ENCODE assay signal across 26 cellular contexts in genomic region chr5:174362514-174362913, GRCh38.
"Had no signal": no experiment of that assay in that cellular context is flagged by ENCODE, and none has a peak within 500 bp of the region (broad histone marks: within the 10 kb centered on the region; RNA-seq: fewer than 3 reads in every experiment).

No MANE protein-coding gene starts in this region.

- H3K4me1 ChIP-seq: esophagus squamous epithelium, gastrocnemius medialis, heart right ventricle, left lung, lower lobe of right lung had no signal

- H3K36me3 ChIP-seq: esophagus squamous epithelium, gastrocnemius medialis, heart right ventricle, left lung, lower lobe of right lung had no signal

- ATAC-seq: effector memory CD8-positive, alpha-beta T cell; esophagus mucosa; gastrocnemius medialis; heart right ventricle; left cardiac atrium; left lung; left ventricle myocardium superior; lower lobe of right lung; mucosa of descending colon; naive thymus-derived CD8-positive, alpha-beta T cell had no signal

- H3K27me3 ChIP-seq: gastrocnemius medialis, left lung had no signal

- H3K4me3 ChIP-seq: esophagus squamous epithelium, gastrocnemius medialis, heart right ventricle, left lung, lower lobe of right lung, mucosa of descending colon had no signal

- H3K27ac ChIP-seq: epithelial cell of prostate, esophagus squamous epithelium, gastrocnemius medialis, heart right ventricle, left lung, lower lobe of right lung had no signal

- FAIRE-seq: endometrium, islet of Langerhans, keratinocyte had no signal

- DNase-seq: cortex of kidney; effector CD8-positive, alpha-beta T cell; effector memory CD8-positive, alpha-beta T cell; endodermal cell; erythroblast; esophagus squamous epithelium; foreskin fibroblast; foreskin melanocyte; gastrocnemius medialis; glutamatergic neuron; head of caudate nucleus; heart right ventricle; hippocampal formation; left cardiac atrium; left lung; left ventricle myocardium superior; lower lobe of right lung; mesenchymal stem cell; mucosa of descending colon; naive B cell; naive thymus-derived CD8-positive, alpha-beta T cell had no signal

- H3K9me3 ChIP-seq: gastrocnemius medialis had no signal
